ENCODE assay signal across 8 cellular contexts in genomic region chr20:3786665-3787639, GRCh38. TPM values are rescaled to one million over a fixed set of nuclear protein-coding genes. Genes with fewer than 3 reads are reported as not detected.
DNase-seq lines count a peak whose midpoint lies in the region; ATAC-seq and TF ChIP-seq lines count a peak whose summit lies in the region.

A gene with protein sequence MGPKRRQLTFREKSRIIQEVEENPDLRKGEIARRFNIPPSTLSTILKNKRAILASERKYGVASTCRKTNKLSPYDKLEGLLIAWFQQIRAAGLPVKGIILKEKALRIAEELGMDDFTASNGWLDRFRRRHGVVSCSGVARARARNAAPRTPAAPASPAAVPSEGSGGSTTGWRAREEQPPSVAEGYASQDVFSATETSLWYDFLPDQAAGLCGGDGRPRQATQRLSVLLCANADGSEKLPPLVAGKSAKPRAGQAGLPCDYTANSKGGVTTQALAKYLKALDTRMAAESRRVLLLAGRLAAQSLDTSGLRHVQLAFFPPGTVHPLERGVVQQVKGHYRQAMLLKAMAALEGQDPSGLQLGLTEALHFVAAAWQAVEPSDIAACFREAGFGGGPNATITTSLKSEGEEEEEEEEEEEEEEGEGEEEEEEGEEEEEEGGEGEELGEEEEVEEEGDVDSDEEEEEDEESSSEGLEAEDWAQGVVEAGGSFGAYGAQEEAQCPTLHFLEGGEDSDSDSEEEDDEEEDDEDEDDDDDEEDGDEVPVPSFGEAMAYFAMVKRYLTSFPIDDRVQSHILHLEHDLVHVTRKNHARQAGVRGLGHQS (minus strand): TSS chr20:3786740. CDS start chr20:3786483, 257 bp downstream.

- no peak for TF ChIP-seq EP300 in gastroesophageal sphincter (IDR thresholded peaks at IDR 0.05)

- no peak within 1 kb of the TSS for H3K27ac Mint-ChIP-seq in GM23338

- ATAC-seq in GM23338 (peak; percentile 79), gastroesophageal sphincter (peak; percentile 94)

- no peaks in the 10 kb centered on the region for H3K36me3 ChIP-seq in GM23338 (ENCODE audit: insufficient read depth)
- peaks cover 0 to 23% of the 10 kb centered on the region in 2 donors for H3K36me3 ChIP-seq in gastroesophageal sphincter
- no peaks in the 10 kb centered on the region for H3K36me3 ChIP-seq in neutrophil

- 0 out of 2 replicates have a peak, but pooled peaks cover 2% of the 10 kb centered on the region for H3F3A ChIP-seq in GM23338 (replicated peaks; ENCODE audit: low read depth)

- H3K4me2 ChIP-seq in GM23338 = peak within 1 kb of the TSS; percentile 82

- H3K9me3 Mint-ChIP-seq in GM23338 = no peaks in the 10 kb centered on the region

- H3K9me3 ChIP-seq in gastroesophageal sphincter (no peaks in the 10 kb centered on the region), neutrophil (no peaks in the 10 kb centered on the region)

- no peak within 1 kb of the TSS for H3K27ac ChIP-seq in GM23338 (ENCODE audit: low read depth)
- peak within 1 kb of the TSS; percentile 21 to 88 (median 84) for H3K27ac ChIP-seq in gastroesophageal sphincter
- H3K27ac ChIP-seq in neutrophil = peak within 1 kb of the TSS; percentile 52
- H3K27ac ChIP-seq in substantia nigra (ENCODE audit: low read depth, low read length, poor library complexity, severe bottlenecking) = peak within 1 kb of the TSS; percentile 74

- TF ChIP-seq CTCF in GM23338 (conservative IDR thresholded peaks at IDR 0.05; ENCODE audit: low read depth in 2 of 2) = peak; percentile 55 to 83
- TF ChIP-seq CTCF in gastroesophageal sphincter (IDR thresholded peaks at IDR 0.05) = peak in 3 of 4 experiments; percentile 79 to 88 (median 86)
- peak; percentile 91 for TF ChIP-seq CTCF in neutrophil (IDR thresholded peaks at IDR 0.05)

- no peaks in the 10 kb centered on the region for H3K9me2 ChIP-seq in GM23338 (ENCODE audit: insufficient read depth)

- H3K4me1 ChIP-seq in GM23338 (ENCODE audit: insufficient read depth) (peaks cover 7% of the 10 kb centered on the region; the same call in 1 of the 2 replicates), gastroesophageal sphincter (peaks cover 2 to 58% (median 31%) of the 10 kb centered on the region in 3 donors), neutrophil (ENCODE audit: control insufficient read depth in 1 of 2, insufficient read depth in 1 of 2, low read depth in 1 of 2, low read length in 1 of 2) (peaks cover 27 to 32% of the 10 kb centered on the region in 2 experiments)

- H3K4me3 ChIP-seq in GM23338 (peak within 1 kb of the TSS; percentile 67), gastroesophageal sphincter (peak within 1 kb of the TSS; percentile 42 to 75), neutrophil (ENCODE audit: low read depth in 1 of 2, low read length in 1 of 2) (peak within 1 kb of the TSS; percentile 58 to 68)

- no peak for TF ChIP-seq POLR2A in gastroesophageal sphincter (IDR thresholded peaks at IDR 0.05)

- 9 to 17% methylated on average over 8 to 14 of the region's 71 CpGs for WGBS in gastroesophageal sphincter (ENCODE audit: low coverage in 1 of 2), 2 donors

- peaks cover 20% of the 10 kb centered on the region for H3K4me1 Mint-ChIP-seq in GM23338

- no peaks in the 10 kb centered on the region; the same call in 1 of the 2 replicates for H3K79me2 ChIP-seq in GM23338 (replicated peaks; ENCODE audit: insufficient read depth)

- H4K20me1 ChIP-seq in GM23338 (replicated peaks; ENCODE audit: insufficient read depth) = peaks cover 25% of the 10 kb centered on the region

- DNase-seq in ELF-1 (ENCODE audit: low read depth, low spot score) (peak; percentile 80), GM23338 (ENCODE audit: low spot score) (peak; percentile 93), LoVo (ENCODE audit: low spot score) (peak; percentile 92), SHP77 treated with DMSO at 0.1 percent for 48 hours (lab: John Stamatoyannopoulos, UW) (peak; percentile 82), substantia nigra (lab: John Stamatoyannopoulos, UW) (peak; percentile 25 to 96 (median 78))
- peak; percentile 92 for DNase-seq in activated naive CD4-positive, alpha-beta T cell treated with Interleukin-2 at 50 U/mL for 16 hours

- H3K36me3 Mint-ChIP-seq in GM23338 (ENCODE audit: low read depth) = peaks cover 6% of the 10 kb centered on the region

- peaks cover 12% of the 10 kb centered on the region for H3K27me3 Mint-ChIP-seq in GM23338 (ENCODE audit: insufficient read depth, low read depth, poor library complexity)

- H3K27me3 ChIP-seq in GM23338 (ENCODE audit: insufficient read depth) = peaks cover 30% of the 10 kb centered on the region
- no peaks in the 10 kb centered on the region for H3K27me3 ChIP-seq in gastroesophageal sphincter
- no peaks in the 10 kb centered on the region for H3K27me3 ChIP-seq in neutrophil

- H3K4me3 Mint-ChIP-seq in GM23338 = peak within 1 kb of the TSS; percentile 87

- peak within 1 kb of the TSS; percentile 77 for H2AFZ ChIP-seq in GM23338

TF ChIP-seq in GM23338, 12 proteins besides CTCF, POLR2A, EP300 and RAD21 (continues in another document):
- TF ChIP-seq POLR2AphosphoS5 (IDR thresholded peaks at IDR 0.05; ENCODE audit: low read depth) (peak; percentile 28; the same call in 1 of the 2 replicates), EZH2 (IDR thresholded peaks at IDR 0.05; ENCODE audit: low read depth, unreplicated experiment) (no peak), JUNB (IDR thresholded peaks at IDR 0.05; ENCODE audit: unreplicated experiment) (no peak), STAT1 (IDR thresholded peaks at IDR 0.05; ENCODE audit: unreplicated experiment) (no peak), ZNF331 (CRISPR knock-in tag; IDR thresholded peaks at IDR 0.05; ENCODE audit: low read depth) (no peak)
- TF ChIP-seq, protein P1, sequence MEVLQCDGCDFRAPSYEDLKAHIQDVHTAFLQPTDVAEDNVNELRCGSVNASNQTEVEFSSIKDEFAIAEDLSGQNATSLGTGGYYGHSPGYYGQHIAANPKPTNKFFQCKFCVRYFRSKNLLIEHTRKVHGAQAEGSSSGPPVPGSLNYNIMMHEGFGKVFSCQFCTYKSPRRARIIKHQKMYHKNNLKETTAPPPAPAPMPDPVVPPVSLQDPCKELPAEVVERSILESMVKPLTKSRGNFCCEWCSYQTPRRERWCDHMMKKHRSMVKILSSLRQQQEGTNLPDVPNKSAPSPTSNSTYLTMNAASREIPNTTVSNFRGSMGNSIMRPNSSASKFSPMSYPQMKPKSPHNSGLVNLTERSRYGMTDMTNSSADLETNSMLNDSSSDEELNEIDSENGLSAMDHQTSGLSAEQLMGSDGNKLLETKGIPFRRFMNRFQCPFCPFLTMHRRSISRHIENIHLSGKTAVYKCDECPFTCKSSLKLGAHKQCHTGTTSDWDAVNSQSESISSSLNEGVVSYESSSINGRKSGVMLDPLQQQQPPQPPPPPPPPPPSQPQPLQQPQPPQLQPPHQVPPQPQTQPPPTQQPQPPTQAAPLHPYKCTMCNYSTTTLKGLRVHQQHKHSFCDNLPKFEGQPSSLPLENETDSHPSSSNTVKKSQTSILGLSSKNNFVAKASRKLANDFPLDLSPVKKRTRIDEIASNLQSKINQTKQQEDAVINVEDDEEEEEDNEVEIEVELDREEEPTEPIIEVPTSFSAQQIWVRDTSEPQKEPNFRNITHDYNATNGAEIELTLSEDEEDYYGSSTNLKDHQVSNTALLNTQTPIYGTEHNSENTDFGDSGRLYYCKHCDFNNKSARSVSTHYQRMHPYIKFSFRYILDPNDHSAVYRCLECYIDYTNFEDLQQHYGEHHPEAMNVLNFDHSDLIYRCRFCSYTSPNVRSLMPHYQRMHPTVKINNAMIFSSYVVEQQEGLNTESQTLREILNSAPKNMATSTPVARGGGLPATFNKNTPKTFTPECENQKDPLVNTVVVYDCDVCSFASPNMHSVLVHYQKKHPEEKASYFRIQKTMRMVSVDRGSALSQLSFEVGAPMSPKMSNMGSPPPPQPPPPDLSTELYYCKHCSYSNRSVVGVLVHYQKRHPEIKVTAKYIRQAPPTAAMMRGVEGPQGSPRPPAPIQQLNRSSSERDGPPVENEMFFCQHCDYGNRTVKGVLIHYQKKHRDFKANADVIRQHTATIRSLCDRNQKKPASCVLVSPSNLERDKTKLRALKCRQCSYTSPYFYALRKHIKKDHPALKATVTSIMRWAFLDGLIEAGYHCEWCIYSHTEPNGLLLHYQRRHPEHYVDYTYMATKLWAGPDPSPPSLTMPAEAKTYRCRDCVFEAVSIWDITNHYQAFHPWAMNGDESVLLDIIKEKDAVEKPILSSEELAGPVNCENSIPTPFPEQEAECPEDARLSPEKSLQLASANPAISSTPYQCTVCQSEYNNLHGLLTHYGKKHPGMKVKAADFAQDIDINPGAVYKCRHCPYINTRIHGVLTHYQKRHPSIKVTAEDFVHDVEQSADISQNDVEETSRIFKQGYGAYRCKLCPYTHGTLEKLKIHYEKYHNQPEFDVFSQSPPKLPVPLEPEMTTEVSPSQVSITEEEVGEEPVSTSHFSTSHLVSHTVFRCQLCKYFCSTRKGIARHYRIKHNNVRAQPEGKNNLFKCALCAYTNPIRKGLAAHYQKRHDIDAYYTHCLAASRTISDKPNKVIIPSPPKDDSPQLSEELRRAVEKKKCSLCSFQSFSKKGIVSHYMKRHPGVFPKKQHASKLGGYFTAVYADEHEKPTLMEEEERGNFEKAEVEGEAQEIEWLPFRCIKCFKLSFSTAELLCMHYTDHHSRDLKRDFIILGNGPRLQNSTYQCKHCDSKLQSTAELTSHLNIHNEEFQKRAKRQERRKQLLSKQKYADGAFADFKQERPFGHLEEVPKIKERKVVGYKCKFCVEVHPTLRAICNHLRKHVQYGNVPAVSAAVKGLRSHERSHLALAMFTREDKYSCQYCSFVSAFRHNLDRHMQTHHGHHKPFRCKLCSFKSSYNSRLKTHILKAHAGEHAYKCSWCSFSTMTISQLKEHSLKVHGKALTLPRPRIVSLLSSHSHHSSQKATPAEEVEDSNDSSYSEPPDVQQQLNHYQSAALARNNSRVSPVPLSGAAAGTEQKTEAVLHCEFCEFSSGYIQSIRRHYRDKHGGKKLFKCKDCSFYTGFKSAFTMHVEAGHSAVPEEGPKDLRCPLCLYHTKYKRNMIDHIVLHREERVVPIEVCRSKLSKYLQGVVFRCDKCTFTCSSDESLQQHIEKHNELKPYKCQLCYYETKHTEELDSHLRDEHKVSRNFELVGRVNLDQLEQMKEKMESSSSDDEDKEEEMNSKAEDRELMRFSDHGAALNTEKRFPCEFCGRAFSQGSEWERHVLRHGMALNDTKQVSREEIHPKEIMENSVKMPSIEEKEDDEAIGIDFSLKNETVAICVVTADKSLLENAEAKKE (CRISPR knock-in tag; IDR thresholded peaks at IDR 0.05) = no peak

RNA-seq across cellular contexts. Expression of the gene that starts here (rescaled TPM):
- total RNA-seq in GM23338 (2014; rRNA removed; shearing (Covaris generic)) = 44.3 and 52.1 TPM in 2 replicates
- polyA plus RNA-seq in GM23338 (2016; fragmentation: Nextera tagmentation; extraction: Ambion mirVana) = 9.5 and 10.8 TPM in 2 replicates
- 100 to 1,000 TPM; 134 to 200 (median 139) TPM for total RNA-seq in gastroesophageal sphincter
